ENCODE assay signal across 11 cellular contexts in genomic region chr4:25884040-25884788, GRCh38. TPM values are rescaled to one million over a fixed set of nuclear protein-coding genes. Genes with fewer than 3 reads are reported as not detected.
DNase-seq lines count a peak whose midpoint lies in the region; ATAC-seq and TF ChIP-seq lines count a peak whose summit lies in the region.
"Had no signal": no experiment of that assay in that cellular context is flagged by ENCODE, and none has a peak within 500 bp of the region (broad histone marks: within the 10 kb centered on the region; RNA-seq: fewer than 3 reads in every experiment).

No MANE protein-coding gene starts in this region.

- DNase-seq in MCF 10A (ENCODE audit: unreplicated experiment) (peak; percentile 61), breast epithelium (ENCODE audit: low spot score in 2 of 2) (no peak), LHCN-M2 (ENCODE audit: low read depth) (peak; percentile 65), epithelial cell of proximal tubule (ENCODE audit: low read depth) (peak; percentile 68), stromal cell of bone marrow (ENCODE audit: low read depth) (peak; percentile 43), occipital lobe (lab: John Stamatoyannopoulos, UW) (no peak), epidermal melanocyte (ENCODE audit: insufficient read length, low spot score) (no peak)
- DNase-seq: anterior cingulate cortex; right cardiac atrium; stimulated activated naive CD4-positive, alpha-beta T cell had no signal

- H3K9me3 ChIP-seq in breast epithelium, result no peaks in the 10 kb centered on the region

- no peak for TF ChIP-seq POLR2A in breast epithelium (IDR thresholded peaks at IDR 0.05)

- H3K4me1 ChIP-seq in breast epithelium, result no peaks in the 10 kb centered on the region

- H3K4me1 Mint-ChIP-seq in MCF 10A (ENCODE audit: insufficient read depth, unreplicated experiment), result peaks cover 12% of the 10 kb centered on the region

- no peak overlapping the region for H3K4me3 Mint-ChIP-seq in MCF 10A (ENCODE audit: unreplicated experiment)

- no peaks in the 10 kb centered on the region for H3K27me3 Mint-ChIP-seq in MCF 10A (ENCODE audit: insufficient read depth, unreplicated experiment)

- intact Hi-C loops in MCF 10A (cut with micrococcal nuclease), result no loop called here
- intact Hi-C loops in breast epithelium (cut with DNase I; ENCODE audit: low total_unique reads), result no loop called here

- CTCF ChIA-PET in MCF 10A (lab: Yijun Ruan, JAX), result no interaction called here

- no peak overlapping the region for H3K27ac ChIP-seq in breast epithelium

- H3K4me3 ChIP-seq in breast epithelium (no peak overlapping the region), epithelial cell of proximal tubule (ENCODE audit: low read depth, low read length) (no peak overlapping the region)

- TF ChIP-seq CTCF in MCF 10A (IDR thresholded peaks at IDR 0.05; ENCODE audit: unreplicated experiment) (no peak), breast epithelium (IDR thresholded peaks at IDR 0.05) (no peak), epithelial cell of proximal tubule (conservative IDR thresholded peaks at IDR 0.05; ENCODE audit: low read depth, low read length) (no peak)

- H3K9me3 Mint-ChIP-seq in MCF 10A (ENCODE audit: unreplicated experiment), result no peaks in the 10 kb centered on the region

- ATAC-seq in HG03045 (IDR thresholded peaks at IDR 0.05; ENCODE audit: unreplicated experiment), result no peak

- H3K36me3 Mint-ChIP-seq in MCF 10A (ENCODE audit: insufficient read depth, unreplicated experiment), result no peaks in the 10 kb centered on the region

- H3K27me3 ChIP-seq in breast epithelium, result no peaks in the 10 kb centered on the region

- H3K27ac Mint-ChIP-seq in MCF 10A (ENCODE audit: low read depth, unreplicated experiment), result no peak overlapping the region

- no TSS peak for BruUV-seq in MCF 10A (replicated peaks; lab: Mats Ljungman, UMichigan)

- H3K36me3 ChIP-seq in breast epithelium, result no peaks in the 10 kb centered on the region

- POLR2A ChIA-PET in MCF 10A (lab: Yijun Ruan, JAX), result interaction anchor here (1.5 kb wide), 1 partner anchor 21 kb away, joined by 3 read pairs; no protein-coding TSS in a partner anchor

RNA-seq across cellular contexts. Expression of gene SEL1L3, which starts 21.4 kb away (rescaled TPM):
- total RNA-seq in MCF 10A (2022) (28.1 and 49.4 TPM in 2 replicates), breast epithelium (10 to 100 TPM; 10.7 to 15.5 (median 14.7) TPM), LHCN-M2 (2014; rRNA removed) (3.9 and 5.0 TPM in 2 replicates), epithelial cell of proximal tubule (31.2 and 54.4 TPM in 2 replicates), occipital lobe (92.3 TPM)
- polyA plus RNA-seq in LHCN-M2 (2012), result 7.6 TPM

RNA-seq across cellular contexts. Expression of gene SMIM20, which starts 29.8 kb away (rescaled TPM):
- total RNA-seq in MCF 10A (2022) (38.2 and 45.1 TPM in 2 replicates), breast epithelium (10 to 100 TPM; 26.9 to 37.0 (median 29.2) TPM), LHCN-M2 (2014; rRNA removed) (33.6 and 41.1 TPM in 2 replicates), epithelial cell of proximal tubule (20.2 and 31.2 TPM in 2 replicates), occipital lobe (15.6 TPM)
- 30.7 TPM for polyA plus RNA-seq in LHCN-M2 (2012)

Comparison
In these comparisons a context has a peak if more than half of its experiments do, and no peak if none do; other contexts are left out.
1. DNase-seq: peak in MCF 10A (single experiment), LHCN-M2 (single experiment), epithelial cell of proximal tubule (single experiment) and stromal cell of bone marrow (single experiment); none in breast epithelium (0 of 2), occipital lobe (single experiment) and epidermal melanocyte (single experiment).